2 cellular contexts compared by ENCODE assay signal in genomic region chr20:57198359-57199072, GRCh38.
TF ChIP-seq lines count a peak whose summit lies in the region.

No MANE protein-coding gene starts in this region.

TF ChIP-seq in HEK293, 187 proteins besides CTCF, POLR2A, EP300 and RAD21 (continues in another document):
- TF ChIP-seq ATF2 (tag by site-specific recombination; IDR thresholded peaks at IDR 0.05; ENCODE audit: low read depth), result no peak
- no peak for TF ChIP-seq PRDM1 (tag by site-specific recombination; IDR thresholded peaks at IDR 0.05)
- no peak for TF ChIP-seq ZNF426 (tag by site-specific recombination; IDR thresholded peaks at IDR 0.05)
- TF ChIP-seq GLIS2 (tag by site-specific recombination; IDR thresholded peaks at IDR 0.05), result 0 out of 2 replicates have a peak, but pooled peaks have one; percentile 17
- no peak for TF ChIP-seq ZNF530 (tag by site-specific recombination; IDR thresholded peaks at IDR 0.05; ENCODE audit: low read depth)
- TF ChIP-seq ZNF544 (tag by site-specific recombination; IDR thresholded peaks at IDR 0.05), result no peak
- no peak for TF ChIP-seq ZNF518A (tag by site-specific recombination; conservative IDR thresholded peaks at IDR 0.05; ENCODE audit: low read depth)
- no peak for TF ChIP-seq ZNF121 (tag by site-specific recombination; IDR thresholded peaks at IDR 0.05)
- TF ChIP-seq GLIS1 (tag by site-specific recombination; IDR thresholded peaks at IDR 0.05), result peak; percentile 37; the same call in 1 of the 2 replicates
- TF ChIP-seq ZNF623 (tag by site-specific recombination; IDR thresholded peaks at IDR 0.05), result no peak
- peak; percentile 100 for TF ChIP-seq ZIC2 (tag by site-specific recombination; IDR thresholded peaks at IDR 0.05)
- TF ChIP-seq SP3 (tag by site-specific recombination; IDR thresholded peaks at IDR 0.05), result no peak
- TF ChIP-seq ZNF138 (tag by site-specific recombination; IDR thresholded peaks at IDR 0.05; ENCODE audit: borderline replicate concordance), result no peak
- no peak for TF ChIP-seq ZNF248 (tag by site-specific recombination; IDR thresholded peaks at IDR 0.05)
- TF ChIP-seq ZNF280D (tag by site-specific recombination; IDR thresholded peaks at IDR 0.05), result no peak
- TF ChIP-seq YY2 (tag by site-specific recombination; IDR thresholded peaks at IDR 0.05), result no peak
- no peak for TF ChIP-seq PBX3 (CRISPR knock-in tag; IDR thresholded peaks at IDR 0.05)
- TF ChIP-seq KLF7 (tag by site-specific recombination; IDR thresholded peaks at IDR 0.05; ENCODE audit: borderline replicate concordance), result no peak

TF ChIP-seq in WTC11, 78 proteins besides CTCF, POLR2A, EP300 and RAD21 (continued from another document):
- no peak for TF ChIP-seq AFF4 (CRISPR knock-in tag; IDR thresholded peaks at IDR 0.05; ENCODE audit: borderline replicate concordance)
- TF ChIP-seq CREM (CRISPR knock-in tag; IDR thresholded peaks at IDR 0.05), result no peak
- peak; percentile 93 for TF ChIP-seq ZNF423 (CRISPR knock-in tag; IDR thresholded peaks at IDR 0.05)
- TF ChIP-seq ZNF416 (CRISPR knock-in tag; IDR thresholded peaks at IDR 0.05), result no peak
- TF ChIP-seq ATF3 (CRISPR knock-in tag; conservative IDR thresholded peaks at IDR 0.05), result no peak
